ENCODE assay signal across 9 cellular contexts in genomic region chr5:39256472-39256871, GRCh38. TPM values are rescaled to one million over a fixed set of nuclear protein-coding genes. Genes with fewer than 3 reads are reported as not detected.
DNase-seq lines count a peak whose midpoint lies in the region; ATAC-seq and TF ChIP-seq lines count a peak whose summit lies in the region.
"Had no signal": no experiment of that assay in that cellular context is flagged by ENCODE, and none has a peak within 500 bp of the region (broad histone marks: within the 10 kb centered on the region; RNA-seq: fewer than 3 reads in every experiment).

No MANE protein-coding gene starts in this region.

- peaks cover 17% of the 10 kb centered on the region for H3K4me1 Mint-ChIP-seq in activated naive CD8-positive, alpha-beta T cell treated with anti-CD3 and anti-CD28 coated beads, Interleukin-2, amount 50 U/mL, for 24 hours
- H3K4me1 Mint-ChIP-seq in naive thymus-derived CD8-positive, alpha-beta T cell: peaks cover 0 to 37% (median 11%) of the 10 kb centered on the region in 4 donors
- H3K4me1 Mint-ChIP-seq in type B pancreatic cell (ENCODE audit: unreplicated experiment): no peaks in the 10 kb centered on the region

- ATAC-seq in HG02759 (IDR thresholded peaks at IDR 0.05; ENCODE audit: unreplicated experiment) (peak; percentile 63), psoas muscle (no peak)
- peak; percentile 93 for ATAC-seq in activated naive CD8-positive, alpha-beta T cell treated with anti-CD3 and anti-CD28 coated beads, Interleukin-2, amount 50 U/mL, for 24 hours
- ATAC-seq in naive thymus-derived CD8-positive, alpha-beta T cell: no peak

- no peak overlapping the region for H3K4ac ChIP-seq in neuronal stem cell (ENCODE audit: low read length)

- H2AK5ac ChIP-seq in neuronal stem cell (ENCODE audit: low read depth, low read length): no peak overlapping the region

- H3K27me3 ChIP-seq in GM06990 (replicated peaks; ENCODE audit: control insufficient read depth, insufficient read depth, low read length) (no peaks in the 10 kb centered on the region), psoas muscle (ENCODE audit: insufficient read depth in 3 of 3, low read length in 2 of 3) (peaks cover 0 to 2% (median 0%) of the 10 kb centered on the region in 3 donors), neuronal stem cell (ENCODE audit: control insufficient read depth in 3 of 3, insufficient read depth in 3 of 3, low read depth in 1 of 3, low read length in 3 of 3) (no peaks in the 10 kb centered on the region)

- H2BK12ac ChIP-seq in neuronal stem cell (ENCODE audit: low read length): no peak overlapping the region

- no peak overlapping the region for H4K8ac ChIP-seq in neuronal stem cell (ENCODE audit: low read depth, low read length)

- intact Hi-C loops in psoas muscle (cut with DNase I): no loop called here

- 29 to 69% (median 29%) methylated on average over 4 of the region's 4 CpGs for WGBS in psoas muscle, 3 donors
- no CpG with 5 or more reads among the region's 4 CpGs for WGBS in neuronal stem cell (ENCODE audit: extremely low coverage in 2 of 2, insufficient read length in 2 of 2, insufficient replicate concordance in 1 of 2), 2 donors

- H3K23ac ChIP-seq in neuronal stem cell (ENCODE audit: low read depth, low read length, poor library complexity): no peak overlapping the region

- peaks cover 5% of the 10 kb centered on the region for H3K4me1 ChIP-seq in psoas muscle
- H3K4me1 ChIP-seq in neuronal stem cell (ENCODE audit: control insufficient read depth in 2 of 2, insufficient read depth in 1 of 2, low read depth in 1 of 2, low read length in 2 of 2): no peaks in the 10 kb centered on the region

- H3K4me2 ChIP-seq in neuronal stem cell (ENCODE audit: insufficient read depth, low read length, poor library complexity, severe bottlenecking): no peak overlapping the region

- H2BK120ac ChIP-seq in neuronal stem cell (ENCODE audit: low read depth, low read length): no peak overlapping the region

- DNase-seq in GM06990 (ENCODE audit: extremely low read depth, insufficient read length) (peak; percentile 37), psoas muscle (no peak), type B pancreatic cell (ENCODE audit: extremely low spot score, unreplicated experiment) (no peak), neuronal stem cell (ENCODE audit: low spot score) (no peak)
- DNase-seq in activated naive CD8-positive, alpha-beta T cell treated with anti-CD3 and anti-CD28 coated beads, Interleukin-2, amount 50 U/mL, for 24 hours: no peak
- DNase-seq in naive thymus-derived CD8-positive, alpha-beta T cell: no peak
- DNase-seq in stimulated activated CD4-positive, alpha-beta T cell treated with anti-CD3 and anti-CD28 coated beads, Interleukin-4, amount 100 ng/mL, for 4 hours: no peak

- no peak overlapping the region for H2BK5ac ChIP-seq in neuronal stem cell (ENCODE audit: low read length)

- peak overlapping the region; percentile 70 for H3K27ac Mint-ChIP-seq in activated naive CD8-positive, alpha-beta T cell treated with anti-CD3 and anti-CD28 coated beads, Interleukin-2, amount 50 U/mL, for 24 hours
- H3K27ac Mint-ChIP-seq in naive thymus-derived CD8-positive, alpha-beta T cell: peak overlapping the region in 2 of 10 donors; percentile 42 to 58
- H3K27ac Mint-ChIP-seq in type B pancreatic cell: no peak overlapping the region

- no peak overlapping the region for H2BK15ac ChIP-seq in neuronal stem cell (ENCODE audit: low read length)

- no peak overlapping the region for H3K14ac ChIP-seq in neuronal stem cell (ENCODE audit: low read length)

- H3K27me3 Mint-ChIP-seq in activated naive CD8-positive, alpha-beta T cell treated with anti-CD3 and anti-CD28 coated beads, Interleukin-2, amount 50 U/mL, for 24 hours: no peaks in the 10 kb centered on the region
- peaks cover 0 to 7% (median 0%) of the 10 kb centered on the region in 5 donors for H3K27me3 Mint-ChIP-seq in naive thymus-derived CD8-positive, alpha-beta T cell
- peaks cover 3% of the 10 kb centered on the region for H3K27me3 Mint-ChIP-seq in type B pancreatic cell

- no peak overlapping the region for H4K91ac ChIP-seq in neuronal stem cell (ENCODE audit: low read depth, low read length, poor library complexity)

- H3K36me3 Mint-ChIP-seq in activated naive CD8-positive, alpha-beta T cell treated with anti-CD3 and anti-CD28 coated beads, Interleukin-2, amount 50 U/mL, for 24 hours (ENCODE audit: low read depth): no peaks in the 10 kb centered on the region
- no peaks in the 10 kb centered on the region for H3K36me3 Mint-ChIP-seq in naive thymus-derived CD8-positive, alpha-beta T cell
- no peaks in the 10 kb centered on the region for H3K36me3 Mint-ChIP-seq in type B pancreatic cell

- H3K4me3 ChIP-seq in GM06990 (replicated peaks; ENCODE audit: low read depth, low read length) (no peak overlapping the region), psoas muscle (no peak overlapping the region), neuronal stem cell (ENCODE audit: low read length in 2 of 2) (no peak overlapping the region)

- H3K27ac ChIP-seq in psoas muscle (no peak overlapping the region), neuronal stem cell (replicated peaks; ENCODE audit: low read length) (no peak overlapping the region)

- POLR2A ChIA-PET in naive thymus-derived CD8-positive, alpha-beta T cell (lab: Charles Lee): no interaction called here

- H3K79me1 ChIP-seq in neuronal stem cell (ENCODE audit: low read depth, low read length): no peaks in the 10 kb centered on the region

- no peaks in the 10 kb centered on the region for H3K9me3 Mint-ChIP-seq in activated naive CD8-positive, alpha-beta T cell treated with anti-CD3 and anti-CD28 coated beads, Interleukin-2, amount 50 U/mL, for 24 hours
- no peaks in the 10 kb centered on the region for H3K9me3 Mint-ChIP-seq in naive thymus-derived CD8-positive, alpha-beta T cell
- H3K9me3 Mint-ChIP-seq in type B pancreatic cell: no peaks in the 10 kb centered on the region

- H3K36me3 ChIP-seq in GM06990 (ENCODE audit: control insufficient read depth, insufficient read depth, low read length) (no peaks in the 10 kb centered on the region), psoas muscle (ENCODE audit: insufficient read depth in 1 of 2, low read depth in 1 of 2) (no peaks in the 10 kb centered on the region), neuronal stem cell (replicated peaks in 1 of 2; ENCODE audit: control insufficient read depth in 2 of 2, insufficient read depth in 2 of 2, low read length in 2 of 2) (no peaks in the 10 kb centered on the region)

- H3K9me3 ChIP-seq in psoas muscle: no peaks in the 10 kb centered on the region
- no peaks in the 10 kb centered on the region for H3K9me3 ChIP-seq in neuronal stem cell (replicated peaks in 1 of 2; ENCODE audit: control insufficient read depth in 2 of 2, insufficient read depth in 1 of 2, low read depth in 1 of 2, low read length in 2 of 2)

- no peak overlapping the region for H2AFZ ChIP-seq in neuronal stem cell (ENCODE audit: low read length)

- H3K9ac ChIP-seq in neuronal stem cell (ENCODE audit: low read depth, low read length, poor library complexity): no peak overlapping the region

- TF ChIP-seq CTCF in GM06990 (IDR thresholded peaks at IDR 0.05; ENCODE audit: insufficient read depth, low read length, poor library complexity, severe bottlenecking): no peak
- TF ChIP-seq CTCF in psoas muscle (IDR thresholded peaks at IDR 0.05): no peak
- TF ChIP-seq CTCF in type B pancreatic cell (conservative IDR thresholded peaks at IDR 0.05): no peak

- H3K18ac ChIP-seq in neuronal stem cell (ENCODE audit: low read length): no peak overlapping the region

- no peak overlapping the region for H3K4me3 Mint-ChIP-seq in activated naive CD8-positive, alpha-beta T cell treated with anti-CD3 and anti-CD28 coated beads, Interleukin-2, amount 50 U/mL, for 24 hours
- H3K4me3 Mint-ChIP-seq in naive thymus-derived CD8-positive, alpha-beta T cell: peak overlapping the region in 7 of 10 donors; percentile 21 to 42 (median 30)
- no peak overlapping the region for H3K4me3 Mint-ChIP-seq in type B pancreatic cell

RNA-seq across cellular contexts. Expression of gene FYB1, which starts 37.1 kb away (rescaled TPM):
- 100 to 1,000 TPM; 579 to 642 TPM for total RNA-seq in naive thymus-derived CD8-positive, alpha-beta T cell
- polyA plus RNA-seq in naive thymus-derived CD8-positive, alpha-beta T cell: 100 to 1,000 TPM; 181 to 431 (median 312) TPM
- 1 to 10 TPM; 1.3 to 3.2 (median 2.3) TPM for total RNA-seq in psoas muscle
- under 1 TPM; 0.22 to 0.35 (median 0.25) TPM for polyA plus RNA-seq in psoas muscle
- total RNA-seq in type B pancreatic cell (ENCODE audit: low replicate concordance): 0.24 and 0.33 TPM in 2 replicates
- polyA plus RNA-seq in neuronal stem cell (2013, experiment 1 of 2): not detected
- polyA plus RNA-seq in neuronal stem cell (2013, experiment 2 of 2): not detected
- polyA plus RNA-seq: neural cell had no signal

Comparison
In these comparisons a context has a peak if more than half of its experiments do, and no peak if none do; other contexts are left out.
1. ATAC-seq: peak in HG02759 (single experiment) and activated naive CD8-positive, alpha-beta T cell treated with anti-CD3 and anti-CD28 coated beads, Interleukin-2, amount 50 U/mL, for 24 hours (single experiment); none in naive thymus-derived CD8-positive, alpha-beta T cell (0 of 2) and psoas muscle (0 of 4).
2. H3K4me3 Mint-ChIP-seq: peak in naive thymus-derived CD8-positive, alpha-beta T cell (7 of 10); none in activated naive CD8-positive, alpha-beta T cell treated with anti-CD3 and anti-CD28 coated beads, Interleukin-2, amount 50 U/mL, for 24 hours (single experiment) and type B pancreatic cell (single experiment).
3. RNA of gene FYB1, which starts 37.1 kb away (total RNA-seq): 579 to 642 TPM in naive thymus-derived CD8-positive, alpha-beta T cell; 1.3 to 3.2 TPM in psoas muscle and 0.24 to 0.33 TPM in type B pancreatic cell; every median in the first group is over 100 times any median in the second.